ENCODE assay signal across 10 cellular contexts in the genomic region with DNA sequence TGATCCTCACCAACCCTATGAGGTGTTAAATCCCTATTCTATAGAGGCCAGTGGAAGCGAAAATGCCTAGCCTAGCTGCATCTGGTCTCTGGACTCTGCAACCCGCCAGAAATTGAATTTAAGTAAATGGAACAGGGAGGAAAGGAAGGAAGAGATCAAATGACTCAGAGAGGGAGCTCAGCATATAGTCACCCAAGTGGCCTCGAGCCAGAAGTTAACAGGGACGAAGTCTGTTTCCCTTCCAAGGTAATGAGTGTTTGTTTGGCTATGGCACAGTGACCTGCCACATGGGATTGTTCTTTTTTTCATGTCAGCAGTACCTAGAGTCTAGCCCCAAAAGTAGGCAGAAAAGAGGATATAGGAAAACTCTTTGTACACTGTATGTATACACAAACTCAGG.
DNase-seq lines count a peak whose midpoint lies in the region; ATAC-seq and TF ChIP-seq lines count a peak whose summit lies in the region.
"Had no signal": no experiment of that assay in that cellular context is flagged by ENCODE, and none has a peak within 500 bp of the region (broad histone marks: within the 10 kb centered on the region; RNA-seq: fewer than 3 reads in every experiment).

No MANE protein-coding gene starts in this region.

- H3K4me1 Mint-ChIP-seq in activated naive CD8-positive, alpha-beta T cell (ENCODE audit: low read depth): peaks cover 59% of the 10 kb centered on the region
- H3K4me1 Mint-ChIP-seq in activated naive CD8-positive, alpha-beta T cell treated with anti-CD3 and anti-CD28 coated beads for 36 hours: peaks cover 45% of the 10 kb centered on the region
- H3K4me1 Mint-ChIP-seq in type B pancreatic cell (ENCODE audit: unreplicated experiment): peaks cover 37% of the 10 kb centered on the region
- H3K4me1 Mint-ChIP-seq in T-helper 17 cell: peaks cover 41% of the 10 kb centered on the region

- no peaks in the 10 kb centered on the region for H3K36me3 ChIP-seq in RWPE2 (ENCODE audit: low read depth)

- H3K4me3 ChIP-seq in RWPE2 (ENCODE audit: severe bottlenecking): no peak overlapping the region
- H3K4me3 ChIP-seq in foreskin fibroblast (ENCODE audit: low read depth in 1 of 2, low read length in 2 of 2): no peak overlapping the region

- H3K4me3 Mint-ChIP-seq in activated naive CD8-positive, alpha-beta T cell: no peak overlapping the region
- no peak overlapping the region for H3K4me3 Mint-ChIP-seq in activated naive CD8-positive, alpha-beta T cell treated with anti-CD3 and anti-CD28 coated beads for 36 hours
- H3K4me3 Mint-ChIP-seq in type B pancreatic cell: no peak overlapping the region
- H3K4me3 Mint-ChIP-seq in T-helper 17 cell: no peak overlapping the region
- H3K4me3 Mint-ChIP-seq: dendritic cell treated with granulocyte-macrophage colony-stimulating factor and Interleukin-4, amounts not matched to agents 40 ng/mL and 50 ng/mL, for 4 days; IgD-negative memory B cell had no signal

- H3K27me3 ChIP-seq in RWPE2 (ENCODE audit: insufficient read depth, poor library complexity, severe bottlenecking): no peaks in the 10 kb centered on the region

- no peaks in the 10 kb centered on the region for H3K9me3 Mint-ChIP-seq in activated naive CD8-positive, alpha-beta T cell (ENCODE audit: low read depth)
- no peaks in the 10 kb centered on the region for H3K9me3 Mint-ChIP-seq in activated naive CD8-positive, alpha-beta T cell treated with anti-CD3 and anti-CD28 coated beads for 36 hours
- H3K9me3 Mint-ChIP-seq in type B pancreatic cell: no peaks in the 10 kb centered on the region
- H3K9me3 Mint-ChIP-seq: dendritic cell treated with granulocyte-macrophage colony-stimulating factor and Interleukin-4, amounts not matched to agents 40 ng/mL and 50 ng/mL, for 4 days; IgD-negative memory B cell had no signal

- no peak for DNase-seq in activated naive CD8-positive, alpha-beta T cell treated with anti-CD3 and anti-CD28 coated beads for 36 hours
- DNase-seq in RWPE2 (ENCODE audit: low spot score) (no peak), foreskin fibroblast (peak; percentile 89 to 94), type B pancreatic cell (ENCODE audit: extremely low spot score, unreplicated experiment) (no peak), T-helper 17 cell (no peak)
- DNase-seq in stimulated activated CD4-positive, alpha-beta T cell treated with anti-CD3 and anti-CD28 coated beads, Interleukin-1b, Interleukin-23, amount 100 ng/mL, for 48 hours: no peak
- DNase-seq in activated CD8-positive, alpha-beta memory T cell treated with anti-CD3 and anti-CD28 coated beads, Interleukin-2, amount 50 U/mL, for 4 hours: no peak

- H3K4me1 ChIP-seq in RWPE2 (ENCODE audit: insufficient read depth, poor library complexity, severe bottlenecking): peaks cover 14% of the 10 kb centered on the region

- peaks cover 17% of the 10 kb centered on the region for H3K36me3 Mint-ChIP-seq in activated naive CD8-positive, alpha-beta T cell
- peaks cover 17% of the 10 kb centered on the region for H3K36me3 Mint-ChIP-seq in activated naive CD8-positive, alpha-beta T cell treated with anti-CD3 and anti-CD28 coated beads for 36 hours
- no peaks in the 10 kb centered on the region for H3K36me3 Mint-ChIP-seq in type B pancreatic cell
- peaks cover 2% of the 10 kb centered on the region for H3K36me3 Mint-ChIP-seq in T-helper 17 cell (ENCODE audit: low read depth)

- ATAC-seq in RWPE2 (ENCODE audit: low read depth) (peak; percentile 59), T-helper 17 cell (no peak)

- TF ChIP-seq CTCF in RWPE2 (IDR thresholded peaks at IDR 0.05; ENCODE audit: poor library complexity, severe bottlenecking): no peak
- no peak for TF ChIP-seq CTCF in foreskin fibroblast (IDR thresholded peaks at IDR 0.05; ENCODE audit: low read depth, low read length)
- TF ChIP-seq CTCF in type B pancreatic cell (conservative IDR thresholded peaks at IDR 0.05): no peak

- no peaks in the 10 kb centered on the region for H3K27me3 Mint-ChIP-seq in activated naive CD8-positive, alpha-beta T cell
- H3K27me3 Mint-ChIP-seq in activated naive CD8-positive, alpha-beta T cell treated with anti-CD3 and anti-CD28 coated beads for 36 hours: no peaks in the 10 kb centered on the region
- peaks cover 3% of the 10 kb centered on the region for H3K27me3 Mint-ChIP-seq in type B pancreatic cell
- H3K27me3 Mint-ChIP-seq in T-helper 17 cell: no peaks in the 10 kb centered on the region
- H3K27me3 Mint-ChIP-seq: dendritic cell treated with granulocyte-macrophage colony-stimulating factor and Interleukin-4, amounts not matched to agents 40 ng/mL and 50 ng/mL, for 4 days; IgD-negative memory B cell had no signal

- H3K27ac ChIP-seq in RWPE2 (ENCODE audit: poor library complexity, severe bottlenecking): peak overlapping the region; percentile 38

- peak overlapping the region; percentile 22 for H3K27ac Mint-ChIP-seq in activated naive CD8-positive, alpha-beta T cell
- H3K27ac Mint-ChIP-seq in activated naive CD8-positive, alpha-beta T cell treated with anti-CD3 and anti-CD28 coated beads for 36 hours: no peak overlapping the region
- H3K27ac Mint-ChIP-seq in type B pancreatic cell (peak overlapping the region; percentile 2), T-helper 17 cell (no peak overlapping the region)
- H3K27ac Mint-ChIP-seq: dendritic cell treated with granulocyte-macrophage colony-stimulating factor and Interleukin-4, amounts not matched to agents 40 ng/mL and 50 ng/mL, for 4 days; IgD-negative memory B cell had no signal

- H3K9me3 ChIP-seq in RWPE2 (ENCODE audit: severe bottlenecking) (no peaks in the 10 kb centered on the region), T-helper 17 cell (ENCODE audit: control insufficient read depth, low read length, poor library complexity, severe bottlenecking) (no peaks in the 10 kb centered on the region)

Comparison
In these comparisons a context has a peak if more than half of its experiments do, and no peak if none do; other contexts are left out.
1. H3K27ac Mint-ChIP-seq: peak in activated naive CD8-positive, alpha-beta T cell (single experiment) and type B pancreatic cell (single experiment); none in activated naive CD8-positive, alpha-beta T cell treated with anti-CD3 and anti-CD28 coated beads for 36 hours (single experiment) and T-helper 17 cell (single experiment).
2. DNase-seq: peak in foreskin fibroblast (2 of 2); none in activated naive CD8-positive, alpha-beta T cell treated with anti-CD3 and anti-CD28 coated beads for 36 hours (single experiment), RWPE2 (single experiment), type B pancreatic cell (single experiment), stimulated activated CD4-positive, alpha-beta T cell treated with anti-CD3 and anti-CD28 coated beads, Interleukin-1b, Interleukin-23, amount 100 ng/mL, for 48 hours (single experiment), T-helper 17 cell (0 of 3) and activated CD8-positive, alpha-beta memory T cell treated with anti-CD3 and anti-CD28 coated beads, Interleukin-2, amount 50 U/mL, for 4 hours (single experiment).